ENCODE assay signal across 28 cellular contexts in the genomic region with DNA sequence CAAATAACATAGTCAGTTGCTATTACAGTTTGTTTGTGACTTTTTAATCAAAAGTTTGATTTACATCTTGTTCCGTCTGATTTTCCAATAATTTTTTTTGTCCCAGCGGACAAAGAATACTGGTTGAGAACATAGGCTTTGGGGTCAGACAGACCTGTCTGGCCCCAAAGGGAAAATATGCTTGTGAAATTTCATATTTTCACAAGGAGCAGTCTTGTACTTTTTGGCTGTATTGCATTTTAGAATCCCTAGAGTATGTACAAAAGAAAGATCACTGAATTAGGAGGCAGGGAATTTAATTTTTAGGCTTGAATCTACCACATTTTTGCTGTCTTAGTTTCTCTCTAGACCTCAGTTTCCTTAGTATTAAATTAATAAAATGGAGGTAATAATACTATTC.
"Had no signal": no experiment of that assay in that cellular context is flagged by ENCODE, and none has a peak within 500 bp of the region (broad histone marks: within the 10 kb centered on the region; RNA-seq: fewer than 3 reads in every experiment).

No MANE protein-coding gene starts in this region.

- ATAC-seq: activated CD4-positive, alpha-beta T cell treated with anti-CD3 and anti-CD28 coated beads for 36 hours; activated CD4-positive, CD25-positive, alpha-beta regulatory T cell treated with anti-CD3 and anti-CD28 coated beads, Interleukin-2, amount 50 U/mL, for 24 hours; activated CD8-positive, alpha-beta memory T cell treated with anti-CD3 and anti-CD28 coated beads, Interleukin-2, amount 10 ng/mL, durations not matched to agents 7 days and 5 days; activated CD8-positive, alpha-beta T cell treated with anti-CD3 and anti-CD28 coated beads, Interleukin-2, amount 10 ng/mL, durations not matched to agents 7 days and 5 days; activated naive CD8-positive, alpha-beta T cell treated with anti-CD3 and anti-CD28 coated beads, Interleukin-2, amount 50 U/mL, for 24 hours; WTC11 had no signal

- DNase-seq: activated CD4-positive, alpha-beta memory T cell treated with anti-CD3 and anti-CD28 coated beads, Interleukin-2, amount 10 ng/mL, durations not matched to agents 7 days and 5 days; activated CD4-positive, alpha-beta T cell treated with anti-CD3 and anti-CD28 coated beads for 1 hour; activated CD4-positive, alpha-beta T cell treated with anti-CD3 and anti-CD28 coated beads for 36 hours; activated CD4-positive, alpha-beta T cell treated with anti-CD3 and anti-CD28 coated beads for 48 hours; activated CD4-positive, alpha-beta T cell treated with anti-CD3 and anti-CD28 coated beads, Interleukin-2, amount 10 ng/mL, durations not matched to agents 7 days and 5 days; activated CD4-positive, alpha-beta T cell treated with anti-CD3 and anti-CD28 coated beads, Interleukin-2, amount 50 U/mL, for 48 hours; activated CD4-positive, CD25-positive, alpha-beta regulatory T cell; activated CD8-positive, alpha-beta memory T cell treated with anti-CD3 and anti-CD28 coated beads for 24 hours; activated CD8-positive, alpha-beta memory T cell treated with anti-CD3 and anti-CD28 coated beads, Interleukin-2, amount 10 ng/mL, durations not matched to agents 7 days and 5 days; activated CD8-positive, alpha-beta memory T cell treated with anti-CD3 and anti-CD28 coated beads, Interleukin-2, amount 50 U/mL, for 48 hours; activated CD8-positive, alpha-beta T cell treated with anti-CD3 and anti-CD28 coated beads, Interleukin-2, amount 10 ng/mL, durations not matched to agents 7 days and 5 days; activated effector memory CD4-positive, alpha-beta T cell treated with Interleukin-2 at 50 U/mL for 16 hours; activated gamma-delta T cell; activated naive CD4-positive, alpha-beta T cell treated with anti-CD3 and anti-CD28 coated beads, Interleukin-2, amount 10 ng/mL, durations not matched to agents 7 days and 5 days; activated naive CD4-positive, alpha-beta T cell treated with Interleukin-2 at 50 U/mL for 16 hours; activated naive CD8-positive, alpha-beta T cell treated with anti-CD3 and anti-CD28 coated beads, Interleukin-2, amount 10 ng/mL, durations not matched to agents 7 days and 5 days; activated naive CD8-positive, alpha-beta T cell treated with anti-CD3 and anti-CD28 coated beads, Interleukin-2, amount 50 U/mL, for 24 hours; activated T-cell treated with anti-CD3 and anti-CD28 coated beads, Interleukin-2, amount 50 U/mL, for 24 hours; activated T-cell treated with anti-CD3 and anti-CD28 coated beads, Interleukin-2, amount 50 U/mL, for 48 hours; amygdala; anterior cingulate cortex; central memory CD4-positive, alpha-beta T cell; T-helper 1 cell; T-helper 2 cell; T-helper 9 cell; WERI-Rb-1 had no signal
